10 cellular contexts compared by ENCODE assay signal in genomic region chr7:156616269-156617202, GRCh38. TPM values are rescaled to one million over a fixed set of nuclear protein-coding genes. Genes with fewer than 3 reads are reported as not detected.
DNase-seq lines count a peak whose midpoint lies in the region; ATAC-seq and TF ChIP-seq lines count a peak whose summit lies in the region.
"Had no signal": no experiment of that assay in that cellular context is flagged by ENCODE, and none has a peak within 500 bp of the region (broad histone marks: within the 10 kb centered on the region; RNA-seq: fewer than 3 reads in every experiment).

No MANE protein-coding gene starts in this region.

- no peak overlapping the region for H3K27ac ChIP-seq in esophagus squamous epithelium
- H3K27ac ChIP-seq: HL-60 had no signal

- H3K4me3 ChIP-seq in esophagus squamous epithelium: peak overlapping the region; percentile 22 to 61 (median 44)

- H3K27ac Mint-ChIP-seq in nephron: no peak overlapping the region

- H3K9me3 ChIP-seq in esophagus squamous epithelium: no peaks in the 10 kb centered on the region

- H3K9me3 Mint-ChIP-seq in nephron: peaks cover 6% of the 10 kb centered on the region

- peaks cover 0 to 44% (median 0%) of the 10 kb centered on the region in 4 donors for H3K27me3 ChIP-seq in esophagus squamous epithelium

- peaks cover 5% of the 10 kb centered on the region for H3K36me3 Mint-ChIP-seq in nephron (ENCODE audit: low read depth)

- TF ChIP-seq CTCF in esophagus squamous epithelium (IDR thresholded peaks at IDR 0.05) (no peak), nephron (IDR thresholded peaks at IDR 0.05; ENCODE audit: unreplicated experiment in 3 of 3) (no peak)

- ATAC-seq in GM21576 (IDR thresholded peaks at IDR 0.05; ENCODE audit: unreplicated experiment): no peak
- no peak for ATAC-seq in GM19467 (IDR thresholded peaks at IDR 0.05; ENCODE audit: unreplicated experiment)
- ATAC-seq in HG02759 (IDR thresholded peaks at IDR 0.05; ENCODE audit: unreplicated experiment): no peak

- H3K27me3 Mint-ChIP-seq in nephron (ENCODE audit: low read depth): peaks cover 48% of the 10 kb centered on the region

- peak; percentile 23 for DNase-seq in AG08395 (ENCODE audit: low spot score)
- DNase-seq in SW480 (ENCODE audit: low spot score): peak; percentile 10
- no peak for DNase-seq in esophagus squamous epithelium (lab: John Stamatoyannopoulos, UW)
- no peak for DNase-seq in NCI-H2196 (lab: John Stamatoyannopoulos, UW; ENCODE audit: unreplicated experiment)
- DNase-seq: stimulated activated CD4-positive, alpha-beta T cell treated with anti-CD3 and anti-CD28 coated beads, Interleukin-4, amount 100 ng/mL, for 4 hours had no signal

- no peaks in the 10 kb centered on the region for H3K36me3 ChIP-seq in esophagus squamous epithelium

- WGBS in esophagus squamous epithelium, 2 donors: 13 to 25% methylated on average over 10 to 19 of the region's 92 CpGs

- H3K4me1 Mint-ChIP-seq in nephron: peaks cover 19% of the 10 kb centered on the region

- intact Hi-C loops in esophagus squamous epithelium (cut with DNase I): no loop called here

- no peak for TF ChIP-seq POLR2A in esophagus squamous epithelium (IDR thresholded peaks at IDR 0.05)

- peaks cover 0 to 13% (median 3%) of the 10 kb centered on the region in 3 donors for H3K4me1 ChIP-seq in esophagus squamous epithelium

- peak overlapping the region; percentile 75 to 80 (median 79) for H3K4me3 Mint-ChIP-seq in nephron

RNA-seq across cellular contexts. Expression of gene RNF32, which starts 24.0 kb away (rescaled TPM):
- 1 to 10 TPM in 1 of 4 donors, under 1 TPM in 2, not detected in 1; 0.64 to 1.7 (median 0.66) TPM for total RNA-seq in esophagus squamous epithelium

Comparison
In these comparisons a context has a peak if more than half of its experiments do, and no peak if none do; other contexts are left out.
1. DNase-seq: peak in AG08395 (single experiment) and SW480 (single experiment); none in esophagus squamous epithelium (single experiment) and NCI-H2196 (single experiment).